Comparison of ENCODE assay signal across 9 cellular contexts in the genomic region with DNA sequence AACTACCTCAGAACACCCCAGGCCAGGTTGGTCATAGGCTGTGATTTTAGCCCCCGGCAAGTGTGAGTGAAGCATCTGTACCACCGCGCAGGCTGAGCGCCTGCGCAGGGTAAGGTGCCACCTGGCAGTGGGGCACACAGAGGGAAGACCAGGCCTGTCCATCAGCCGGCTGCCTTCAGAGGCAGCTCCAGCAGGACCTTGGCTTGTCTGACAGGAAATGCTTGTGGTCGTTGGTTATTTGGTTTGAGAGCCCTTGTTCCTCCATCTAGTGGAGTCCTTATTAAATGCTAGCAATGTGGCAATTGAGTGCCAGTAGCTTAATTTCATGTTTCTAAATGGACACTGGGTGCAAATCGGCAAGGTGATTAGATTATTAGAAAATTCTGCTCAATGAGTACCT. TPM values are rescaled to one million over a fixed set of nuclear protein-coding genes. Genes with fewer than 3 reads are reported as not detected.
DNase-seq lines count a peak whose midpoint lies in the region; ATAC-seq and TF ChIP-seq lines count a peak whose summit lies in the region.
"Had no signal": no experiment of that assay in that cellular context is flagged by ENCODE, and none has a peak within 500 bp of the region (broad histone marks: within the 10 kb centered on the region; RNA-seq: fewer than 3 reads in every experiment).

No MANE protein-coding gene starts in this region.

- H3K4me3 Mint-ChIP-seq in neural progenitor cell = no peak overlapping the region

- TF ChIP-seq CTCF in A673 (conservative IDR thresholded peaks at IDR 0.05; ENCODE audit: low read depth, low read length) (no peak), neural progenitor cell (IDR thresholded peaks at IDR 0.05) (no peak)

- no peak overlapping the region for H3K4me3 ChIP-seq in SK-N-MC
- no peak overlapping the region for H3K4me3 ChIP-seq in A673 (ENCODE audit: low read depth, low read length, poor library complexity, severe bottlenecking)
- no peak overlapping the region for H3K4me3 ChIP-seq in neural progenitor cell

- BruUV-seq in A673 (replicated peaks; lab: Mats Ljungman, UMichigan) = no TSS peak

- H3K4me1 Mint-ChIP-seq in neural progenitor cell = no peaks in the 10 kb centered on the region

- peak; percentile 65 for ATAC-seq in GM21447 (IDR thresholded peaks at IDR 0.05; ENCODE audit: unreplicated experiment)

- no peaks in the 10 kb centered on the region for H3K4me1 ChIP-seq in A673 (ENCODE audit: insufficient read depth, low read length, poor library complexity, severe bottlenecking)
- H3K4me1 ChIP-seq in neural progenitor cell = no peaks in the 10 kb centered on the region

- no peaks in the 10 kb centered on the region for H3K9me3 ChIP-seq in SK-N-MC (ENCODE audit: low read depth, low read length)
- no peaks in the 10 kb centered on the region for H3K9me3 ChIP-seq in A673 (ENCODE audit: low read depth, low read length, poor library complexity, severe bottlenecking)
- H3K9me3 ChIP-seq in neural progenitor cell (ENCODE audit: low read depth) = no peaks in the 10 kb centered on the region

- H4K20me1 ChIP-seq in neural progenitor cell (ENCODE audit: low read depth) = peaks cover 96% of the 10 kb centered on the region

- H3K27me3 Mint-ChIP-seq in neural progenitor cell (ENCODE audit: insufficient read depth, low read depth) = peaks cover 4% of the 10 kb centered on the region

- no peaks in the 10 kb centered on the region for H3K27me3 ChIP-seq in A673 (replicated peaks; ENCODE audit: insufficient read depth, low read depth, low read length, poor library complexity)
- H3K27me3 ChIP-seq in neural progenitor cell = no peaks in the 10 kb centered on the region

- DNase-seq in AG20443 (ENCODE audit: low spot score) (peak; percentile 84), SK-N-MC (ENCODE audit: low read depth, low spot score) (no peak), glomerular endothelial cell (ENCODE audit: extremely low read depth, low read depth, low spot score) (peak; percentile 14), A673 (ENCODE audit: low spot score) (no peak), NCI-H2081 treated with DMSO at 0.1 percent for 48 hours (lab: John Stamatoyannopoulos, UW) (no peak), neural progenitor cell (ENCODE audit: low spot score) (no peak)
- DNase-seq in activated CD4-positive, CD25-positive, alpha-beta regulatory T cell (lab: John Stamatoyannopoulos, UW) = no peak
- DNase-seq: right cardiac atrium had no signal

- peaks cover 18% of the 10 kb centered on the region for H3K36me3 Mint-ChIP-seq in neural progenitor cell

- H3K79me2 ChIP-seq in neural progenitor cell (ENCODE audit: low read depth) = peaks cover 71% of the 10 kb centered on the region

- H3F3A ChIP-seq in neural progenitor cell (ENCODE audit: low read depth) = peaks cover 21% of the 10 kb centered on the region

- no peak overlapping the region for H2AFZ ChIP-seq in neural progenitor cell (replicated peaks)

- CTCF ChIA-PET in A673 (lab: Charles Lee) = no interaction called here

- no peak overlapping the region for H3K4me2 ChIP-seq in neural progenitor cell

- POLR2A ChIA-PET in A673 (lab: Charles Lee; ENCODE audit: low non-redundant PET) = no interaction called here

- H3K9ac ChIP-seq in SK-N-MC (ENCODE audit: insufficient read length) (no peak overlapping the region), neural progenitor cell (no peak overlapping the region)

- no peaks in the 10 kb centered on the region for H3K9me3 Mint-ChIP-seq in neural progenitor cell

- H3K36me3 ChIP-seq in SK-N-MC (ENCODE audit: insufficient read depth, low read length) = peaks cover 45% of the 10 kb centered on the region
- H3K36me3 ChIP-seq in A673 (ENCODE audit: insufficient read depth, low read length, poor library complexity, severe bottlenecking) = peaks cover 18% of the 10 kb centered on the region
- peaks cover 13% of the 10 kb centered on the region for H3K36me3 ChIP-seq in neural progenitor cell

- no peak overlapping the region for H3K27ac Mint-ChIP-seq in neural progenitor cell

- H3K27ac ChIP-seq in SK-N-MC (peak overlapping the region; percentile 22; the same call in 1 of the 2 replicates), A673 (ENCODE audit: low read depth, low read length, poor library complexity, severe bottlenecking) (no peak overlapping the region), neural progenitor cell (no peak overlapping the region)

- intact Hi-C loops in A673 (cut with micrococcal nuclease; ENCODE audit: unreplicated experiment) = no loop called here

RNA-seq across cellular contexts. Expression of a gene that starts 27.5 kb away (rescaled TPM):
- total RNA-seq in glomerular endothelial cell (119 and 175 TPM in 2 replicates), A673 (2021) (49.3 and 70.1 TPM in 2 replicates), neural progenitor cell (ENCODE audit: low replicate concordance) (103 and 330 TPM in 2 replicates)

RNA-seq across cellular contexts. Expression of a gene that starts 39.8 kb away (rescaled TPM):
- total RNA-seq in glomerular endothelial cell (37.6 and 47.5 TPM in 2 replicates), A673 (2021) (89.3 and 97.0 TPM in 2 replicates), neural progenitor cell (ENCODE audit: low replicate concordance) (54.8 and 58.9 TPM in 2 replicates)

RNA-seq across cellular contexts. Expression of a gene that starts 44.4 kb away (rescaled TPM):
- total RNA-seq in glomerular endothelial cell (0.05 TPM in 1 of 2 replicates, not detected in the other), A673 (2021) (not detected in 2 replicates), neural progenitor cell (ENCODE audit: low replicate concordance) (not detected in 2 replicates)
- total RNA-seq: right cardiac atrium had no signal

Comparison
In these comparisons a context has a peak if more than half of its experiments do, and no peak if none do; other contexts are left out.
1. DNase-seq: peak in AG20443 (single experiment) and glomerular endothelial cell (single experiment); none in SK-N-MC (single experiment), A673 (single experiment), NCI-H2081 treated with DMSO at 0.1 percent for 48 hours (single experiment), neural progenitor cell (single experiment) and activated CD4-positive, CD25-positive, alpha-beta regulatory T cell (0 of 4).